3 cellular contexts compared by ENCODE assay signal in the genomic region with DNA sequence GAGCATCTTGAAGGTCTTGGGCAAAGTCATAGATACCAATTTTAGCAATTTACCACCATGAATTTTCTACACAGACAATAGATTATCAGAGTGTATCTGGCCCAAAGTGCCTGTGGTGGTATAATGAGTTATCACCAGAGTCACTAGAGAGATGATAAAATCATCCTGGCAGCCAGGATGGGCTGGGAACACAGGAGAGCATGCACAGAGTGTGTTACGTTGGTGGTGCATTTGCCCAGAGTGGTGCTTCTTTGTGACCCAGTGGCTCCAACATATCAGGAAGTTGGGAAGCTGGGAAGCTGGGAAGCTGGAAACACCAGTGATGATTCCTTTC.
"Had no signal": no experiment of that assay in that cellular context is flagged by ENCODE, and none has a peak within 500 bp of the region (broad histone marks: within the 10 kb centered on the region; RNA-seq: fewer than 3 reads in every experiment).

No MANE protein-coding gene starts in this region.

- ATAC-seq: GM12878 had no signal

- DNase-seq: GDM1, GF-D8 had no signal

- H3K4me3 ChIP-seq: GM12878 had no signal
